ENCODE assay signal across 15 cellular contexts in genomic region chr16:89096042-89096717, GRCh38. TPM values are rescaled to one million over a fixed set of nuclear protein-coding genes. Genes with fewer than 3 reads are reported as not detected.
DNase-seq lines count a peak whose midpoint lies in the region; ATAC-seq, FAIRE-seq and TF ChIP-seq lines count a peak whose summit lies in the region.
"Had no signal": no experiment of that assay in that cellular context is flagged by ENCODE, and none has a peak within 500 bp of the region (broad histone marks: within the 10 kb centered on the region; RNA-seq: fewer than 3 reads in every experiment).

No MANE protein-coding gene starts in this region.

- no TSS peak for BruUV-seq in GM12878 (replicated peaks; lab: Mats Ljungman, UMichigan)

- TF ChIP-seq EP300 in GM12878 (IDR thresholded peaks at IDR 0.05; ENCODE audit: borderline replicate concordance in 1 of 2, control insufficient read depth in 1 of 2, low read depth in 2 of 2, low read length in 2 of 2) = no peak

- peak overlapping the region; percentile 99 for H3K27ac Mint-ChIP-seq in activated CD8-positive, alpha-beta memory T cell treated with anti-CD3 and anti-CD28 coated beads, Interleukin-2, amount 10 ng/mL, durations not matched to agents 7 days and 5 days
- H3K27ac Mint-ChIP-seq: HFFc6 had no signal

- CTCF ChIA-PET in activated CD8-positive, alpha-beta memory T cell treated with anti-CD3 and anti-CD28 coated beads, Interleukin-2, amount 10 ng/mL, durations not matched to agents 7 days and 5 days (lab: Charles Lee) = interaction anchor here (1.0 to 4.1 kb wide), 4 partner anchors 19 to 314 kb away, joined by 3 to 22 read pairs (median 6); no protein-coding TSS in a partner anchor
- CTCF ChIA-PET in GM12878 (lab: Yijun Ruan, JAX) = interaction anchor here (0.8 to 1.5 kb wide), 3 partner anchors 61 to 117 kb away, joined by 3 to 4 read pairs (median 3); no protein-coding TSS in a partner anchor

- FAIRE-seq in GM12878 (lab: Jason Lieb, UNC) = no peak
- FAIRE-seq: pancreas had no signal

- no peak overlapping the region for H2AFZ ChIP-seq in Karpas-422 (ENCODE audit: low read length)
- no peak overlapping the region for H2AFZ ChIP-seq in GM12878 (ENCODE audit: control insufficient read depth, low read depth, low read length)
- no peak overlapping the region for H2AFZ ChIP-seq in osteoblast (ENCODE audit: low read length)
- H2AFZ ChIP-seq: PC-9 had no signal

- WGBS in GM12878 (ENCODE audit: insufficient coverage, insufficient replicate concordance, low lambda C conversion rate, missing lambda C conversion rate) = 89% methylated on average over 20 of the region's 20 CpGs

- H3K27me3 Mint-ChIP-seq in activated CD8-positive, alpha-beta memory T cell treated with anti-CD3 and anti-CD28 coated beads, Interleukin-2, amount 10 ng/mL, durations not matched to agents 7 days and 5 days = peaks cover 8% of the 10 kb centered on the region

- H3K9ac ChIP-seq in Karpas-422 (ENCODE audit: low read length) = peak overlapping the region; percentile 45; the same call in 1 of the 2 replicates
- H3K9ac ChIP-seq in GM12878 (ENCODE audit: control insufficient read depth, insufficient read depth, low read length) = peak overlapping the region; percentile 55

- no peaks in the 10 kb centered on the region for H3K27me3 ChIP-seq in Karpas-422 (ENCODE audit: low read length)
- H3K27me3 ChIP-seq in GM12878 (replicated peaks in 1 of 2; ENCODE audit: control insufficient read depth in 2 of 2, insufficient read depth in 2 of 2, low read length in 1 of 2) = no peaks in the 10 kb centered on the region; a peak in 1 of 4 replicates
- H3K27me3 ChIP-seq in osteoblast (ENCODE audit: insufficient read depth, low read length) = peaks cover 5% of the 10 kb centered on the region
- H3K27me3 ChIP-seq: pancreas had no signal

- no peak for TF ChIP-seq RAD21 in GM12878 (IDR thresholded peaks at IDR 0.05; ENCODE audit: insufficient read depth, low read depth, low read length)

- no peaks in the 10 kb centered on the region for H3K9me3 ChIP-seq in Karpas-422 (ENCODE audit: low read length)
- no peaks in the 10 kb centered on the region for H3K9me3 ChIP-seq in GM12878 (replicated peaks; ENCODE audit: control insufficient read depth, insufficient read depth, low read length)
- H3K9me3 ChIP-seq in osteoblast (ENCODE audit: low read depth, low read length) = no peaks in the 10 kb centered on the region
- H3K9me3 ChIP-seq: pancreas had no signal

- H3K79me2 ChIP-seq in Karpas-422 (ENCODE audit: low read length) (peaks cover 50% of the 10 kb centered on the region), GM12878 (ENCODE audit: control insufficient read depth, insufficient read depth, low read length) (peaks cover 51% of the 10 kb centered on the region), osteoblast (ENCODE audit: insufficient read depth, low read length) (peaks cover 63% of the 10 kb centered on the region)

- H3K36me3 ChIP-seq in Karpas-422 (ENCODE audit: insufficient read depth, low read length) (no peaks in the 10 kb centered on the region; the same call in 1 of the 2 replicates), GM12878 (ENCODE audit: control insufficient read depth in 2 of 2, insufficient read depth in 2 of 2, low read length in 1 of 2) (peaks cover 0 to 4% of the 10 kb centered on the region in 2 experiments; a peak in 2 of 4 replicates), osteoblast (ENCODE audit: insufficient read depth, low read length) (peaks cover 5% of the 10 kb centered on the region)
- H3K36me3 ChIP-seq: pancreas had no signal

- POLR2A ChIA-PET in GM12878 (lab: Charles Lee) = interaction anchor here (1.3 kb wide), 1 partner anchor 111 kb away, joined by 4 read pairs; no protein-coding TSS in a partner anchor

- H3K4me1 Mint-ChIP-seq in activated CD8-positive, alpha-beta memory T cell treated with anti-CD3 and anti-CD28 coated beads, Interleukin-2, amount 10 ng/mL, durations not matched to agents 7 days and 5 days = peaks cover 72% of the 10 kb centered on the region

- no peaks in the 10 kb centered on the region for H3K9me3 Mint-ChIP-seq in activated CD8-positive, alpha-beta memory T cell treated with anti-CD3 and anti-CD28 coated beads, Interleukin-2, amount 10 ng/mL, durations not matched to agents 7 days and 5 days (ENCODE audit: low read depth)
- H3K9me3 Mint-ChIP-seq: HFFc6 had no signal

- TF ChIP-seq POLR2A in GM12878 (IDR thresholded peaks at IDR 0.05; ENCODE audit: low read depth, low read length) = peak; percentile 13; the same call in 1 of the 2 replicates

- peaks cover 21% of the 10 kb centered on the region for H3K36me3 Mint-ChIP-seq in activated CD8-positive, alpha-beta memory T cell treated with anti-CD3 and anti-CD28 coated beads, Interleukin-2, amount 10 ng/mL, durations not matched to agents 7 days and 5 days

- in situ Hi-C loops in GM12878 (cut with MboI) = no loop called here

- peak overlapping the region; percentile 39; the same call in 1 of the 2 replicates for H3K4me3 ChIP-seq in Karpas-422 (ENCODE audit: low read length)
- H3K4me3 ChIP-seq in GM12878 = peak overlapping the region; percentile 58
- no peak overlapping the region for H3K4me3 ChIP-seq in osteoblast (ENCODE audit: insufficient read depth, low read length)
- H3K4me3 ChIP-seq: pancreas, PC-9 had no signal

- DNase-seq in activated CD8-positive, alpha-beta memory T cell treated with anti-CD3 and anti-CD28 coated beads, Interleukin-2, amount 10 ng/mL, durations not matched to agents 7 days and 5 days = peak; percentile 46
- DNase-seq in activated CD8-positive, alpha-beta memory T cell treated with anti-CD3 and anti-CD28 coated beads for 24 hours = no peak
- DNase-seq in Karpas-422 (no peak), GM12878 (ENCODE audit: low read depth, low spot score) (no peak), osteoblast (ENCODE audit: insufficient read length, low spot score, missing footprints) (peak; percentile 74), putamen (ENCODE audit: low spot score) (no peak), cerebellar cortex (ENCODE audit: low spot score) (no peak)
- DNase-seq: HFFc6, mammary epithelial cell, NCI-H1092 treated with DMSO at 0.1 percent for 48 hours, NCI-H226, PC-9, trophoblast cell had no signal

- no peak for TF ChIP-seq CTCF in GM12878 (IDR thresholded peaks at IDR 0.05 in 2 of 3, conservative IDR thresholded peaks at IDR 0.05 in 1 of 3; ENCODE audit: control insufficient read depth in 2 of 3, extremely low read depth in 1 of 3, insufficient read depth in 1 of 3, low read depth in 3 of 3, low read length in 3 of 3)
- no peak for TF ChIP-seq CTCF in osteoblast (IDR thresholded peaks at IDR 0.05; ENCODE audit: extremely low read depth, low read depth, low read length)

- H3K4me2 ChIP-seq in Karpas-422 (ENCODE audit: low read depth, low read length, poor library complexity, severe bottlenecking) (peak overlapping the region; percentile 84), GM12878 (ENCODE audit: control insufficient read depth, insufficient read depth) (peak overlapping the region; percentile 81), osteoblast (ENCODE audit: insufficient read depth, low read length) (no peak overlapping the region)
- H3K4me2 ChIP-seq: PC-9 had no signal

- H3K9me2 ChIP-seq in Karpas-422 (replicated peaks; ENCODE audit: insufficient read depth, low read length) = no peaks in the 10 kb centered on the region

- intact Hi-C loops in GM12878 (cut with micrococcal nuclease; ENCODE audit: unreplicated experiment) = loop anchor here (2.0 to 5.0 kb wide), 2 partner anchors 64 to 127 kb away; no protein-coding TSS in a partner anchor

- H3K4me1 ChIP-seq in Karpas-422 (ENCODE audit: low read length) (peaks cover 52% of the 10 kb centered on the region), GM12878 (ENCODE audit: control insufficient read depth, insufficient read depth, low read length) (peaks cover 38% of the 10 kb centered on the region), osteoblast (ENCODE audit: insufficient read depth, low read length) (peaks cover 10% of the 10 kb centered on the region)

- peak overlapping the region; percentile 93 for H3K4me3 Mint-ChIP-seq in activated CD8-positive, alpha-beta memory T cell treated with anti-CD3 and anti-CD28 coated beads, Interleukin-2, amount 10 ng/mL, durations not matched to agents 7 days and 5 days

- SMC1A ChIA-PET in GM12878 (lab: Charles Lee; ENCODE audit: uncharacterized antibody, unreplicated experiment) = interaction anchor here (1.0 to 2.5 kb wide), 8 partner anchors 9 to 128 kb away, joined by 3 to 10 read pairs (median 6); no protein-coding TSS in a partner anchor

- RAD21 ChIA-PET in GM12878 (lab: Charles Lee; ENCODE audit: unreplicated experiment) = interaction anchor here (0.6 to 3.8 kb wide), 6 partner anchors 9 to 124 kb away, joined by 3 to 20 read pairs (median 5); partner anchors contain the start of gene CBFA2T3

- no peak overlapping the region for H3K27ac ChIP-seq in Karpas-422 (ENCODE audit: low read length)
- H3K27ac ChIP-seq in GM12878 (ENCODE audit: control insufficient read depth, insufficient read depth) = peak overlapping the region; percentile 80
- H3K27ac ChIP-seq in osteoblast (ENCODE audit: low read depth, low read length) = no peak overlapping the region
- H3K27ac ChIP-seq: pancreas, PC-9 had no signal

- peaks cover 49% of the 10 kb centered on the region; the same call in 1 of the 2 replicates for H4K20me1 ChIP-seq in Karpas-422 (ENCODE audit: insufficient read depth, low read depth, low read length)
- no peaks in the 10 kb centered on the region for H4K20me1 ChIP-seq in GM12878 (ENCODE audit: control insufficient read depth, insufficient read depth)
- peaks cover 14% of the 10 kb centered on the region for H4K20me1 ChIP-seq in osteoblast (ENCODE audit: insufficient read depth, low read length)

- ATAC-seq in activated CD8-positive, alpha-beta memory T cell treated with anti-CD3 and anti-CD28 coated beads, Interleukin-2, amount 10 ng/mL, durations not matched to agents 7 days and 5 days = no peak
- no peak for ATAC-seq in GM12878
- no peak for ATAC-seq in HG02870 (IDR thresholded peaks at IDR 0.05; ENCODE audit: unreplicated experiment)
- ATAC-seq: pancreas had no signal

RNA-seq across cellular contexts. Expression of gene ACSF3, which starts 2.5 kb away (rescaled TPM):
- 10 to 100 TPM; 43.6 to 56.7 TPM for total RNA-seq in activated CD8-positive, alpha-beta memory T cell treated with anti-CD3 and anti-CD28 coated beads, Interleukin-2, amount 10 ng/mL, durations not matched to agents 7 days and 5 days
- 30.4 and 49.4 TPM in 2 replicates for total RNA-seq in Karpas-422 (2014; rRNA removed; shearing (Covaris generic); ENCODE audit: low replicate concordance)
- 60.4 and 72.7 TPM in 2 replicates for total RNA-seq in GM12878 (2013; cell fraction: nucleolus; rRNA removed)
- total RNA-seq in GM12878 (2014; rRNA removed) (30.9 and 32.8 TPM in 2 replicates), GM12878 (2014; rRNA removed; fragmentation: Illumina TruSeq; extraction: Trizol) (18.5 and 20.7 TPM in 2 replicates), GM12878 (2021) (36.1 and 43.8 TPM in 2 replicates), osteoblast (25.6 and 29.3 TPM in 2 replicates)
- 7.5 TPM for polyA plus RNA-seq in GM12878 (2011; ENCODE audit: low read depth)
- polyA plus RNA-seq in GM12878 (2011; rRNA removed) (15.1 and 17.8 TPM in 2 replicates), GM12878 (2014; fragmentation: Illumina TruSeq; extraction: Trizol) (15.6 and 16.9 TPM in 2 replicates), GM12878 (2014; fragmentation: Nextera tagmentation; extraction: Ambion mirVana) (1 to 10 TPM; 1.0 to 3.5 TPM), GM12878 (2014; rRNA removed) (36.8 and 39.3 TPM in 2 replicates), GM12878 (2016; fragmentation: Nextera tagmentation; extraction: Ambion mirVana) (10 to 100 TPM; 35.0 to 44.4 TPM)
- polyA plus RNA-seq in GM12878 (2011; cell fraction: cytosol; rRNA removed) = 18.1 and 23.3 TPM in 2 replicates
- polyA plus RNA-seq in GM12878 (2011; cell fraction: nucleus; rRNA removed) = 28.8 and 39.9 TPM in 2 replicates
- 23.9 and 24.2 TPM in 2 replicates for polyA plus RNA-seq in GM12878 (2012)
- 16.5 and 25.4 TPM in 2 replicates for polyA minus RNA-seq in GM12878 (2011; rRNA and poly(A)+ RNA removed)
- 18.8 and 21.5 TPM in 2 replicates for polyA minus RNA-seq in GM12878 (2011; cell fraction: cytosol; rRNA and poly(A)+ RNA removed)
- 13.2 and 18.4 TPM in 2 replicates for polyA minus RNA-seq in GM12878 (2011; cell fraction: nucleus; rRNA and poly(A)+ RNA removed)

Comparison
In these comparisons a context has a peak if more than half of its experiments do, and no peak if none do; other contexts are left out.
1. DNase-seq: peak in activated CD8-positive, alpha-beta memory T cell treated with anti-CD3 and anti-CD28 coated beads, Interleukin-2, amount 10 ng/mL, durations not matched to agents 7 days and 5 days (single experiment) and osteoblast (single experiment); none in activated CD8-positive, alpha-beta memory T cell treated with anti-CD3 and anti-CD28 coated beads for 24 hours (single experiment), Karpas-422 (single experiment), GM12878 (single experiment), putamen (single experiment) and cerebellar cortex (single experiment).